Comparison of ENCODE assay signal across 20 cellular contexts in genomic region chr5:124905256-124905655, GRCh38.
DNase-seq lines count a peak whose midpoint lies in the region; ATAC-seq and TF ChIP-seq lines count a peak whose summit lies in the region.
"Had no signal": no experiment of that assay in that cellular context is flagged by ENCODE, and none has a peak within 500 bp of the region (broad histone marks: within the 10 kb centered on the region; RNA-seq: fewer than 3 reads in every experiment).

No MANE protein-coding gene starts in this region.

- no peaks in the 10 kb centered on the region for H3K9me3 ChIP-seq in HEK293 (ENCODE audit: control insufficient read depth, insufficient read depth, low read depth, low read length)
- H3K9me3 ChIP-seq in psoas muscle = no peaks in the 10 kb centered on the region
- H3K9me3 ChIP-seq in CD4-positive, alpha-beta T cell (ENCODE audit: control insufficient read depth, low read length) = no peaks in the 10 kb centered on the region
- H3K9me3 ChIP-seq: SJSA1, stomach, transverse colon had no signal

- H3K27ac ChIP-seq in 22Rv1 = peak overlapping the region; percentile 88
- H3K27ac ChIP-seq in HEK293 (ENCODE audit: extremely low read depth, low read depth, low read length) = peak overlapping the region; percentile 21; the same call in 1 of the 2 replicates
- H3K27ac ChIP-seq in psoas muscle = peak overlapping the region; percentile 81
- no peak overlapping the region for H3K27ac ChIP-seq in CD4-positive, alpha-beta T cell (ENCODE audit: low read depth, low read length)
- H3K27ac ChIP-seq: SJSA1 had no signal

- no peak for TF ChIP-seq CTCF in 22Rv1 (IDR thresholded peaks at IDR 0.05)
- TF ChIP-seq CTCF in HEK293 (tag by site-specific recombination; IDR thresholded peaks at IDR 0.05) = no peak
- TF ChIP-seq CTCF in psoas muscle (IDR thresholded peaks at IDR 0.05) = no peak
- no peak for TF ChIP-seq CTCF in CD4-positive, alpha-beta T cell (IDR thresholded peaks at IDR 0.05)

- H3K4me3 ChIP-seq in HEK293 (ENCODE audit: low read depth, low read length) (no peak overlapping the region), psoas muscle (no peak overlapping the region)
- H3K4me3 ChIP-seq: SJSA1, stomach, transverse colon had no signal

- POLR2A ChIA-PET in HEK293 (lab: Yijun Ruan, JAX) = interaction anchor here (0.5 kb wide), 1 partner anchor 60 kb away, joined by 4 read pairs; no protein-coding TSS in a partner anchor
- POLR2A ChIA-PET in CD4-positive, alpha-beta T cell (lab: Charles Lee) = no interaction called here

- CTCF ChIA-PET in HEK293 (lab: Yijun Ruan, JAX) = interaction anchor here (0.6 kb wide), 1 partner anchor 37 kb away, joined by 5 read pairs; no protein-coding TSS in a partner anchor
- CTCF ChIA-PET in CD4-positive, alpha-beta T cell (lab: Charles Lee) = no interaction called here

- H3K27me3 ChIP-seq in psoas muscle (ENCODE audit: insufficient read depth in 3 of 3, low read length in 2 of 3) = no peaks in the 10 kb centered on the region
- H3K27me3 ChIP-seq in CD4-positive, alpha-beta T cell (ENCODE audit: control insufficient read depth, insufficient read depth, low read length) = no peaks in the 10 kb centered on the region
- H3K27me3 ChIP-seq: SJSA1, stomach, transverse colon had no signal

- DNase-seq in cerebellar cortex (ENCODE audit: low spot score) (peak; percentile 70), psoas muscle (no peak), OCI-M2 (lab: John Stamatoyannopoulos, UW; ENCODE audit: unreplicated experiment) (no peak), MV-4-11 (lab: John Stamatoyannopoulos, UW) (no peak)
- no peak for DNase-seq in CD4-positive, alpha-beta T cell
- DNase-seq: activated CD4-positive, alpha-beta T cell treated with anti-CD3 and anti-CD28 coated beads, Interleukin-2, amount 50 U/mL, for 48 hours; activated naive CD4-positive, alpha-beta T cell treated with anti-CD3 and anti-CD28 coated beads for 36 hours; C1 segment of cervical spinal cord; NCI-H187 treated with DMSO at 0.1 percent for 48 hours; small intestine; stimulated activated CD8-positive, alpha-beta memory T cell treated with anti-CD3 and anti-CD28 coated beads, Interleukin-4, amount 100 ng/mL, for 48 hours; stomach; T-helper 1 cell; transverse colon had no signal

- H3K4me3 Mint-ChIP-seq in CD4-positive, alpha-beta T cell = no peak overlapping the region
- H3K4me3 Mint-ChIP-seq: activated naive CD4-positive, alpha-beta T cell treated with anti-CD3 and anti-CD28 coated beads for 36 hours; activated T-helper 1 cell treated with anti-CD3 and anti-CD28 coated beads, Interleukin-12 subunit alpha, Interleukin-12 subunit beta, Interleukin-2, Interleukin-4 antibody, amounts not matched to agents 30 ng/mL and 10 ng/mL and 1 ng/mL, durations not matched to agents 14 hours and 24 hours and 36 hours had no signal

- ATAC-seq in psoas muscle = no peak
- ATAC-seq in HG02852 (IDR thresholded peaks at IDR 0.05; ENCODE audit: unreplicated experiment) = no peak
- no peak for ATAC-seq in CD4-positive, alpha-beta T cell (ENCODE audit: poor library complexity)
- ATAC-seq: activated CD4-positive, CD25-positive, alpha-beta regulatory T cell treated with anti-CD3 and anti-CD28 coated beads, Interleukin-2, amount 50 U/mL, for 24 hours had no signal

- no peak overlapping the region for H3K27ac Mint-ChIP-seq in CD4-positive, alpha-beta T cell
- H3K27ac Mint-ChIP-seq: activated naive CD4-positive, alpha-beta T cell treated with anti-CD3 and anti-CD28 coated beads for 36 hours; activated T-helper 1 cell treated with anti-CD3 and anti-CD28 coated beads, Interleukin-12 subunit alpha, Interleukin-12 subunit beta, Interleukin-2, Interleukin-4 antibody, amounts not matched to agents 30 ng/mL and 10 ng/mL and 1 ng/mL, durations not matched to agents 14 hours and 24 hours and 36 hours had no signal

- no peaks in the 10 kb centered on the region for H3K36me3 Mint-ChIP-seq in CD4-positive, alpha-beta T cell (ENCODE audit: low read depth)

- no peaks in the 10 kb centered on the region for H3K9me3 Mint-ChIP-seq in CD4-positive, alpha-beta T cell
- H3K9me3 Mint-ChIP-seq: activated naive CD4-positive, alpha-beta T cell treated with anti-CD3 and anti-CD28 coated beads for 36 hours; activated T-helper 1 cell treated with anti-CD3 and anti-CD28 coated beads, Interleukin-12 subunit alpha, Interleukin-12 subunit beta, Interleukin-2, Interleukin-4 antibody, amounts not matched to agents 30 ng/mL and 10 ng/mL and 1 ng/mL, durations not matched to agents 14 hours and 24 hours and 36 hours had no signal

- H3K36me3 ChIP-seq in HEK293 (ENCODE audit: control insufficient read depth in 2 of 2, insufficient read depth in 1 of 2, low read length in 2 of 2) = no peaks in the 10 kb centered on the region
- H3K36me3 ChIP-seq in psoas muscle (ENCODE audit: insufficient read depth in 1 of 2, low read depth in 1 of 2) = no peaks in the 10 kb centered on the region
- H3K36me3 ChIP-seq: SJSA1, stomach, transverse colon had no signal

- intact Hi-C loops in psoas muscle (cut with DNase I) = loop anchor here (10.0 kb wide), 4 partner anchors 150 to 1230 kb away; no protein-coding TSS in a partner anchor
- intact Hi-C loops in CD4-positive, alpha-beta T cell (cut with DNase I, micrococcal nuclease) = no loop called here

- H3K4me1 Mint-ChIP-seq in CD4-positive, alpha-beta T cell (ENCODE audit: low read depth) = peaks cover 5% of the 10 kb centered on the region

- H3K27me3 Mint-ChIP-seq in CD4-positive, alpha-beta T cell = no peaks in the 10 kb centered on the region

- H3K4me1 ChIP-seq in HEK293 (ENCODE audit: control insufficient read depth, insufficient read depth, low read length) (peaks cover 58% of the 10 kb centered on the region), psoas muscle (peaks cover 49% of the 10 kb centered on the region)

- WGBS in psoas muscle, 3 donors = 76 to 88% (median 86%) methylated on average over 1 of the region's 1 CpG

TF ChIP-seq in HEK293, 187 proteins besides CTCF, POLR2A, EP300 and RAD21 (continues in another document):
- TF ChIP-seq ZNF596 (tag by site-specific recombination; IDR thresholded peaks at IDR 0.05) (no peak), ZNF792 (tag by site-specific recombination; IDR thresholded peaks at IDR 0.05) (no peak), ZNF174 (tag by site-specific recombination; IDR thresholded peaks at IDR 0.05) (no peak), OVOL3 (tag by site-specific recombination; IDR thresholded peaks at IDR 0.05) (no peak), ZNF416 (tag by site-specific recombination; IDR thresholded peaks at IDR 0.05) (no peak), ZNF624 (tag by site-specific recombination; IDR thresholded peaks at IDR 0.05) (no peak), PRDM2 (tag by site-specific recombination; IDR thresholded peaks at IDR 0.05; ENCODE audit: borderline replicate concordance) (no peak), ZNF843 (tag by site-specific recombination; IDR thresholded peaks at IDR 0.05) (no peak), ZNF571 (tag by site-specific recombination; IDR thresholded peaks at IDR 0.05) (no peak), TCF7L2 (IDR thresholded peaks at IDR 0.05; ENCODE audit: borderline replicate concordance, low read depth, low read length) (no peak), ZSCAN4 (tag by site-specific recombination; IDR thresholded peaks at IDR 0.05) (no peak), ZNF266 (tag by site-specific recombination; IDR thresholded peaks at IDR 0.05; ENCODE audit: low read depth) (no peak)

Comparison
In these comparisons a context has a peak if more than half of its experiments do, and no peak if none do; other contexts are left out.
1. intact Hi-C loops: an anchor here in psoas muscle (10.0 kb wide); none called in CD4-positive, alpha-beta T cell.